In the genomic region with DNA sequence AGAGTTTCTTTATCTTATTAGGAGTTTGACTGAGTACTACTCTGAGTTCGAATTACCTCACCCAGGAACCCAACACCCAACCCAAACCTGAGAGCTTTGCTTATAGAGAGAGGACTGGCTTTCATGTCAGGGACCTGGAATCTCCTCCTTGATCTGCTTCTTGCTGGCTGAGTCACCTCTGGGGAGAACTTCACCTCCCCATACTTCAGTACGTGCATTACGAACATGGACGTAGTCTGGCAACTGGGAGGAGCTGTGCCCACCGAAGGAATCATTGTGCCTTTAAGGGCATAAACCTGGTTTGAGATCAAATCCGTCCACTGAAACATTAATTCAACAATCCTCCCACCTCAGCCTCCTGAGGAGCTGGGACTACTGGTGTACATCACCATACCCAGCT, we compare ENCODE assay signal across 2 cellular contexts.
TF ChIP-seq lines count a peak whose summit lies in the region.

No MANE protein-coding gene starts in this region.

TF ChIP-seq in SK-N-SH, 30 proteins besides CTCF, POLR2A, EP300 and RAD21 (continued from another document):
- TF ChIP-seq GATA2 (CRISPR knock-in tag; IDR thresholded peaks at IDR 0.05), result no peak

TF ChIP-seq in SK-N-SH treated with all-trans-retinoic acid at 6 μM for 48 hours, 23 proteins besides CTCF, POLR2A, EP300 and RAD21 (continued from another document):
- TF ChIP-seq TOX (CRISPR knock-in tag; IDR thresholded peaks at IDR 0.05; ENCODE audit: borderline replicate concordance) (no peak), RARB (CRISPR knock-in tag; IDR thresholded peaks at IDR 0.05) (no peak), GLIS3 (CRISPR knock-in tag; IDR thresholded peaks at IDR 0.05) (no peak), ZC3H10 (CRISPR knock-in tag; IDR thresholded peaks at IDR 0.05) (no peak), ZNF565 (CRISPR knock-in tag; conservative IDR thresholded peaks at IDR 0.05; ENCODE audit: low read depth) (no peak), SNAI2 (CRISPR knock-in tag; IDR thresholded peaks at IDR 0.05) (no peak), ESRRG (CRISPR knock-in tag; IDR thresholded peaks at IDR 0.05) (no peak), CSDC2 (CRISPR knock-in tag; IDR thresholded peaks at IDR 0.05) (no peak), ARNTL (CRISPR knock-in tag; IDR thresholded peaks at IDR 0.05; ENCODE audit: borderline replicate concordance, low read depth) (no peak), ISL1 (CRISPR knock-in tag; IDR thresholded peaks at IDR 0.05) (no peak), PPARA (CRISPR knock-in tag; IDR thresholded peaks at IDR 0.05; ENCODE audit: borderline replicate concordance) (no peak), ZFP3 (CRISPR knock-in tag; IDR thresholded peaks at IDR 0.05) (no peak), ZFP30 (CRISPR knock-in tag; IDR thresholded peaks at IDR 0.05) (no peak)
- TF ChIP-seq, protein P1, sequence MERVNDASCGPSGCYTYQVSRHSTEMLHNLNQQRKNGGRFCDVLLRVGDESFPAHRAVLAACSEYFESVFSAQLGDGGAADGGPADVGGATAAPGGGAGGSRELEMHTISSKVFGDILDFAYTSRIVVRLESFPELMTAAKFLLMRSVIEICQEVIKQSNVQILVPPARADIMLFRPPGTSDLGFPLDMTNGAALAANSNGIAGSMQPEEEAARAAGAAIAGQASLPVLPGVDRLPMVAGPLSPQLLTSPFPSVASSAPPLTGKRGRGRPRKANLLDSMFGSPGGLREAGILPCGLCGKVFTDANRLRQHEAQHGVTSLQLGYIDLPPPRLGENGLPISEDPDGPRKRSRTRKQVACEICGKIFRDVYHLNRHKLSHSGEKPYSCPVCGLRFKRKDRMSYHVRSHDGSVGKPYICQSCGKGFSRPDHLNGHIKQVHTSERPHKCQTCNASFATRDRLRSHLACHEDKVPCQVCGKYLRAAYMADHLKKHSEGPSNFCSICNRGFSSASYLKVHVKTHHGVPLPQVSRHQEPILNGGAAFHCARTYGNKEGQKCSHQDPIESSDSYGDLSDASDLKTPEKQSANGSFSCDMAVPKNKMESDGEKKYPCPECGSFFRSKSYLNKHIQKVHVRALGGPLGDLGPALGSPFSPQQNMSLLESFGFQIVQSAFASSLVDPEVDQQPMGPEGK (CRISPR knock-in tag; IDR thresholded peaks at IDR 0.05; ENCODE audit: borderline replicate concordance), result no peak
- TF ChIP-seq, protein P2, sequence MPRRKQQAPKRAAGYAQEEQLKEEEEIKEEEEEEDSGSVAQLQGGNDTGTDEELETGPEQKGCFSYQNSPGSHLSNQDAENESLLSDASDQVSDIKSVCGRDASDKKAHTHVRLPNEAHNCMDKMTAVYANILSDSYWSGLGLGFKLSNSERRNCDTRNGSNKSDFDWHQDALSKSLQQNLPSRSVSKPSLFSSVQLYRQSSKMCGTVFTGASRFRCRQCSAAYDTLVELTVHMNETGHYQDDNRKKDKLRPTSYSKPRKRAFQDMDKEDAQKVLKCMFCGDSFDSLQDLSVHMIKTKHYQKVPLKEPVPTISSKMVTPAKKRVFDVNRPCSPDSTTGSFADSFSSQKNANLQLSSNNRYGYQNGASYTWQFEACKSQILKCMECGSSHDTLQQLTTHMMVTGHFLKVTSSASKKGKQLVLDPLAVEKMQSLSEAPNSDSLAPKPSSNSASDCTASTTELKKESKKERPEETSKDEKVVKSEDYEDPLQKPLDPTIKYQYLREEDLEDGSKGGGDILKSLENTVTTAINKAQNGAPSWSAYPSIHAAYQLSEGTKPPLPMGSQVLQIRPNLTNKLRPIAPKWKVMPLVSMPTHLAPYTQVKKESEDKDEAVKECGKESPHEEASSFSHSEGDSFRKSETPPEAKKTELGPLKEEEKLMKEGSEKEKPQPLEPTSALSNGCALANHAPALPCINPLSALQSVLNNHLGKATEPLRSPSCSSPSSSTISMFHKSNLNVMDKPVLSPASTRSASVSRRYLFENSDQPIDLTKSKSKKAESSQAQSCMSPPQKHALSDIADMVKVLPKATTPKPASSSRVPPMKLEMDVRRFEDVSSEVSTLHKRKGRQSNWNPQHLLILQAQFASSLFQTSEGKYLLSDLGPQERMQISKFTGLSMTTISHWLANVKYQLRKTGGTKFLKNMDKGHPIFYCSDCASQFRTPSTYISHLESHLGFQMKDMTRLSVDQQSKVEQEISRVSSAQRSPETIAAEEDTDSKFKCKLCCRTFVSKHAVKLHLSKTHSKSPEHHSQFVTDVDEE (CRISPR knock-in tag; IDR thresholded peaks at IDR 0.05), result no peak
- TF ChIP-seq, protein P3, sequence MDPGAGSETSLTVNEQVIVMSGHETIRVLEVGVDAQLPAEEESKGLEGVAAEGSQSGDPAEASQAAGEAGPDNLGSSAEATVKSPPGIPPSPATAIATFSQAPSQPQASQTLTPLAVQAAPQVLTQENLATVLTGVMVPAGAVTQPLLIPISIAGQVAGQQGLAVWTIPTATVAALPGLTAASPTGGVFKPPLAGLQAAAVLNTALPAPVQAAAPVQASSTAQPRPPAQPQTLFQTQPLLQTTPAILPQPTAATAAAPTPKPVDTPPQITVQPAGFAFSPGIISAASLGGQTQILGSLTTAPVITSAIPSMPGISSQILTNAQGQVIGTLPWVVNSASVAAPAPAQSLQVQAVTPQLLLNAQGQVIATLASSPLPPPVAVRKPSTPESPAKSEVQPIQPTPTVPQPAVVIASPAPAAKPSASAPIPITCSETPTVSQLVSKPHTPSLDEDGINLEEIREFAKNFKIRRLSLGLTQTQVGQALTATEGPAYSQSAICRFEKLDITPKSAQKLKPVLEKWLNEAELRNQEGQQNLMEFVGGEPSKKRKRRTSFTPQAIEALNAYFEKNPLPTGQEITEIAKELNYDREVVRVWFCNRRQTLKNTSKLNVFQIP (CRISPR knock-in tag; IDR thresholded peaks at IDR 0.05; ENCODE audit: borderline replicate concordance, low read depth), result no peak
- TF ChIP-seq, protein P4, sequence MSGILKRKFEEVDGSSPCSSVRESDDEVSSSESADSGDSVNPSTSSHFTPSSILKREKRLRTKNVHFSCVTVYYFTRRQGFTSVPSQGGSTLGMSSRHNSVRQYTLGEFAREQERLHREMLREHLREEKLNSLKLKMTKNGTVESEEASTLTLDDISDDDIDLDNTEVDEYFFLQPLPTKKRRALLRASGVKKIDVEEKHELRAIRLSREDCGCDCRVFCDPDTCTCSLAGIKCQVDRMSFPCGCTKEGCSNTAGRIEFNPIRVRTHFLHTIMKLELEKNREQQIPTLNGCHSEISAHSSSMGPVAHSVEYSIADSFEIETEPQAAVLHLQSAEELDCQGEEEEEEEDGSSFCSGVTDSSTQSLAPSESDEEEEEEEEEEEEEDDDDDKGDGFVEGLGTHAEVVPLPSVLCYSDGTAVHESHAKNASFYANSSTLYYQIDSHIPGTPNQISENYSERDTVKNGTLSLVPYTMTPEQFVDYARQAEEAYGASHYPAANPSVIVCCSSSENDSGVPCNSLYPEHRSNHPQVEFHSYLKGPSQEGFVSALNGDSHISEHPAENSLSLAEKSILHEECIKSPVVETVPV (CRISPR knock-in tag; IDR thresholded peaks at IDR 0.05), result no peak
